1 cellular context compared by ENCODE assay signal in genomic region chr7:988963-989529, GRCh38.
TF ChIP-seq lines count a peak whose summit lies in the region.

No MANE protein-coding gene starts in this region.

TF ChIP-seq in HepG2, 621 proteins besides CTCF, POLR2A, EP300 and RAD21:
- TF ChIP-seq ZNF749 (CRISPR knock-in tag; IDR thresholded peaks at IDR 0.05; ENCODE audit: borderline replicate concordance) = no peak
- TF ChIP-seq RBM22 (optimal IDR thresholded peaks at IDR 0.05; ENCODE audit: low read length) = peak; percentile 14
- no peak for TF ChIP-seq RXRA (CRISPR knock-in tag; IDR thresholded peaks at IDR 0.05)
- no peak for TF ChIP-seq ZNF660 (CRISPR knock-in tag; IDR thresholded peaks at IDR 0.05; ENCODE audit: borderline replicate concordance, low read depth)
- peak; percentile 57 for TF ChIP-seq AGO2 (optimal IDR thresholded peaks at IDR 0.05; ENCODE audit: low read depth, low read length)
TF ChIP-seq in HepG2: peak in this region for 2.
